11 cellular contexts compared by ENCODE assay signal in genomic region chr5:61919920-61920319, GRCh38.
DNase-seq lines count a peak whose midpoint lies in the region; ATAC-seq and TF ChIP-seq lines count a peak whose summit lies in the region.
"Had no signal": no experiment of that assay in that cellular context is flagged by ENCODE, and none has a peak within 500 bp of the region (broad histone marks: within the 10 kb centered on the region; RNA-seq: fewer than 3 reads in every experiment).

No MANE protein-coding gene starts in this region.

- no peak overlapping the region for H2AFZ ChIP-seq in PC-3 (ENCODE audit: low read length)
- no peak overlapping the region for H2AFZ ChIP-seq in neuronal stem cell (ENCODE audit: low read length)

- H3K4me1 ChIP-seq in PC-3 (ENCODE audit: insufficient read depth, low read length) (peaks cover 31% of the 10 kb centered on the region), neuronal stem cell (ENCODE audit: control insufficient read depth in 2 of 2, insufficient read depth in 1 of 2, low read depth in 1 of 2, low read length in 2 of 2) (peaks cover 0 to 18% of the 10 kb centered on the region in 2 donors)

- H3K4me1 Mint-ChIP-seq in Calu3 (ENCODE audit: low read depth, unreplicated experiment): peaks cover 22% of the 10 kb centered on the region
- H3K4me1 Mint-ChIP-seq: endodermal cell had no signal

- TF ChIP-seq CTCF in Calu3 (IDR thresholded peaks at IDR 0.05; ENCODE audit: unreplicated experiment): no peak
- no peak for TF ChIP-seq CTCF in PC-3 (conservative IDR thresholded peaks at IDR 0.05; ENCODE audit: low read depth, low read length)
- TF ChIP-seq CTCF in kidney epithelial cell (IDR thresholded peaks at IDR 0.05; ENCODE audit: insufficient read depth, low read length, poor library complexity, severe bottlenecking): no peak

- no peak overlapping the region for H3K23ac ChIP-seq in neuronal stem cell (ENCODE audit: low read depth, low read length, poor library complexity)

- no peak overlapping the region for H3K9ac ChIP-seq in PC-3 (ENCODE audit: low read length)
- H3K9ac ChIP-seq in neuronal stem cell (ENCODE audit: low read depth, low read length, poor library complexity): no peak overlapping the region

- no peaks in the 10 kb centered on the region for H3K36me3 ChIP-seq in PC-3 (ENCODE audit: low read depth, low read length)
- H3K36me3 ChIP-seq in kidney epithelial cell (ENCODE audit: control insufficient read depth, insufficient read depth, low read length): no peaks in the 10 kb centered on the region
- no peaks in the 10 kb centered on the region for H3K36me3 ChIP-seq in neuronal stem cell (replicated peaks in 1 of 2; ENCODE audit: control insufficient read depth in 2 of 2, insufficient read depth in 2 of 2, low read length in 2 of 2)

- intact Hi-C loops in Calu3 (cut with micrococcal nuclease; ENCODE audit: unreplicated experiment): loop anchor here (10.0 kb wide), 1 partner anchor 755 kb away; the partner anchor contains the start of gene SMIM15
- intact Hi-C loops in PC-3 (cut with micrococcal nuclease): no loop called here

- H4K91ac ChIP-seq in neuronal stem cell (ENCODE audit: low read depth, low read length, poor library complexity): no peak overlapping the region

- no peaks in the 10 kb centered on the region for H3K9me3 ChIP-seq in PC-3 (ENCODE audit: low read length)
- H3K9me3 ChIP-seq in neuronal stem cell (replicated peaks in 1 of 2; ENCODE audit: control insufficient read depth in 2 of 2, insufficient read depth in 1 of 2, low read depth in 1 of 2, low read length in 2 of 2): no peaks in the 10 kb centered on the region

- no peaks in the 10 kb centered on the region for H3K9me2 ChIP-seq in PC-3 (replicated peaks; ENCODE audit: low read length)

- H2BK5ac ChIP-seq in neuronal stem cell (ENCODE audit: low read length): no peak overlapping the region

- H2AK5ac ChIP-seq in neuronal stem cell (ENCODE audit: low read depth, low read length): no peak overlapping the region

- no peaks in the 10 kb centered on the region for H3K27me3 Mint-ChIP-seq in Calu3 (ENCODE audit: unreplicated experiment)

- H3K18ac ChIP-seq in neuronal stem cell (ENCODE audit: low read length): no peak overlapping the region

- H3K79me2 ChIP-seq in PC-3 (ENCODE audit: low read length): no peaks in the 10 kb centered on the region

- H2BK15ac ChIP-seq in neuronal stem cell (ENCODE audit: low read length): no peak overlapping the region

- no peaks in the 10 kb centered on the region for H3K9me3 Mint-ChIP-seq in Calu3 (ENCODE audit: low read depth, unreplicated experiment)
- H3K9me3 Mint-ChIP-seq: endodermal cell had no signal

- POLR2A ChIA-PET in PC-3 (lab: Charles Lee; ENCODE audit: unreplicated experiment): no interaction called here

- H3K27me3 ChIP-seq in PC-3 (ENCODE audit: low read length) (no peaks in the 10 kb centered on the region), kidney epithelial cell (ENCODE audit: control insufficient read depth, insufficient read depth, low read length) (no peaks in the 10 kb centered on the region), neuronal stem cell (ENCODE audit: control insufficient read depth in 3 of 3, insufficient read depth in 3 of 3, low read depth in 1 of 3, low read length in 3 of 3) (no peaks in the 10 kb centered on the region)

- no CpG with 5 or more reads among the region's 6 CpGs for WGBS in neuronal stem cell (ENCODE audit: extremely low coverage in 2 of 2, insufficient read length in 2 of 2, insufficient replicate concordance in 1 of 2), 2 donors

- no peaks in the 10 kb centered on the region for H4K20me1 ChIP-seq in PC-3 (ENCODE audit: low read length)

- H3K4me2 ChIP-seq in PC-3 (ENCODE audit: low read length): peak overlapping the region; percentile 41; the same call in 1 of the 2 replicates
- H3K4me2 ChIP-seq in neuronal stem cell (ENCODE audit: insufficient read depth, low read length, poor library complexity, severe bottlenecking): no peak overlapping the region

- no peak overlapping the region for H3K14ac ChIP-seq in neuronal stem cell (ENCODE audit: low read length)

- no peaks in the 10 kb centered on the region for H3K79me1 ChIP-seq in neuronal stem cell (ENCODE audit: low read depth, low read length)

- no peaks in the 10 kb centered on the region for H3K36me3 Mint-ChIP-seq in Calu3 (ENCODE audit: insufficient read depth, unreplicated experiment)

- CTCF ChIA-PET in Calu3 (lab: Charles Lee): no interaction called here
- CTCF ChIA-PET in PC-3 (lab: Charles Lee): no interaction called here

- no peak overlapping the region for H3K27ac Mint-ChIP-seq in Calu3 (ENCODE audit: unreplicated experiment)
- H3K27ac Mint-ChIP-seq: endodermal cell had no signal

- no peak overlapping the region for H3K4ac ChIP-seq in neuronal stem cell (ENCODE audit: low read length)

- H4K8ac ChIP-seq in neuronal stem cell (ENCODE audit: low read depth, low read length): no peak overlapping the region

- ATAC-seq in PC-3: peak; percentile 61

- H3F3A ChIP-seq in PC-3 (ENCODE audit: low read length, unreplicated experiment): no peaks in the 10 kb centered on the region

- no peak overlapping the region for H3K27ac ChIP-seq in PC-3 (ENCODE audit: low read length)
- no peak overlapping the region for H3K27ac ChIP-seq in neuronal stem cell (replicated peaks; ENCODE audit: low read length)

- DNase-seq in Calu3 (peak; percentile 64), NCI-H1105 treated with DMSO at 0.1 percent for 48 hours (lab: John Stamatoyannopoulos, UW) (peak; percentile 96), PC-3 (peak; percentile 84), kidney epithelial cell (ENCODE audit: low read depth) (peak; percentile 26), SK-N-DZ (ENCODE audit: low spot score) (no peak), cerebellar cortex (ENCODE audit: low spot score) (no peak), neuronal stem cell (ENCODE audit: low spot score) (no peak), cortex of kidney (lab: John Stamatoyannopoulos, UW) (no peak)
- DNase-seq: activated CD4-positive, CD25-positive, alpha-beta regulatory T cell treated with anti-CD3 and anti-CD28 coated beads, Interleukin-2, amount 50 U/mL, for 72 hours; activated T-cell treated with anti-CD3 and anti-CD28 coated beads, Interleukin-2, amount 50 U/mL, for 48 hours; endodermal cell had no signal

- no peak overlapping the region for H2BK120ac ChIP-seq in neuronal stem cell (ENCODE audit: low read depth, low read length)

- H2BK12ac ChIP-seq in neuronal stem cell (ENCODE audit: low read length): no peak overlapping the region

- H3K4me3 ChIP-seq in PC-3 (ENCODE audit: low read length) (no peak overlapping the region), kidney epithelial cell (ENCODE audit: low read depth, low read length) (no peak overlapping the region), neuronal stem cell (ENCODE audit: low read length in 2 of 2) (no peak overlapping the region)

- no TSS peak for BruUV-seq in Calu3 (replicated peaks; lab: Mats Ljungman, UMichigan)
- no TSS peak for BruUV-seq in PC-3 (replicated peaks; lab: Mats Ljungman, UMichigan)

- H3K4me3 Mint-ChIP-seq in Calu3 (ENCODE audit: low read depth, unreplicated experiment): no peak overlapping the region
- H3K4me3 Mint-ChIP-seq: endodermal cell had no signal

Comparison
In these comparisons a context has a peak if more than half of its experiments do, and no peak if none do; other contexts are left out.
1. DNase-seq: peak in Calu3 (single experiment), NCI-H1105 treated with DMSO at 0.1 percent for 48 hours (single experiment), PC-3 (single experiment) and kidney epithelial cell (single experiment); none in SK-N-DZ (single experiment), cerebellar cortex (single experiment), neuronal stem cell (single experiment) and cortex of kidney (single experiment).